ENCODE assay signal across 8 cellular contexts in genomic region chr9:5586391-5586802, GRCh38. TPM values are rescaled to one million over a fixed set of nuclear protein-coding genes. Genes with fewer than 3 reads are reported as not detected.
DNase-seq lines count a peak whose midpoint lies in the region; ATAC-seq and TF ChIP-seq lines count a peak whose summit lies in the region.

No MANE protein-coding gene starts in this region.

- no peak for DNase-seq in activated CD8-positive, alpha-beta memory T cell treated with anti-CD3 and anti-CD28 coated beads, Interleukin-2, amount 10 ng/mL, durations not matched to agents 7 days and 5 days
- DNase-seq in activated CD8-positive, alpha-beta memory T cell treated with anti-CD3 and anti-CD28 coated beads for 24 hours = no peak
- DNase-seq in activated naive CD8-positive, alpha-beta T cell treated with anti-CD3 and anti-CD28 coated beads, Interleukin-2, amount 50 U/mL, for 24 hours = peak; percentile 28
- peak; percentile 40 for DNase-seq in stimulated activated naive B cell treated with anti-CD40 and anti-IgM and Interleukin-4, amounts not matched to agents 10 μg/mL and 1 μg/mL and 100 μg/mL, for 72 hours
- DNase-seq in caudate nucleus (lab: John Stamatoyannopoulos, UW) = no peak
- DNase-seq in chondrocyte (ENCODE audit: low spot score) = no peak
- no peak for DNase-seq in DMS114 treated with DMSO at 0.1 percent for 48 hours (lab: John Stamatoyannopoulos, UW; ENCODE audit: unreplicated experiment)

- H3K36me3 Mint-ChIP-seq in activated CD8-positive, alpha-beta memory T cell treated with anti-CD3 and anti-CD28 coated beads, Interleukin-2, amount 10 ng/mL, durations not matched to agents 7 days and 5 days = peaks cover 6% of the 10 kb centered on the region
- H3K36me3 Mint-ChIP-seq in activated naive CD8-positive, alpha-beta T cell treated with anti-CD3 and anti-CD28 coated beads, Interleukin-2, amount 50 U/mL, for 24 hours (ENCODE audit: low read depth) = peaks cover 3% of the 10 kb centered on the region
- H3K36me3 Mint-ChIP-seq in stimulated activated naive B cell treated with anti-CD40 and anti-IgM and Interleukin-4, amounts not matched to agents 10 μg/mL and 1 μg/mL and 100 μg/mL, for 72 hours = peaks cover 4 to 11% of the 10 kb centered on the region in 2 donors
- H3K36me3 Mint-ChIP-seq in chondrocyte (ENCODE audit: low read depth) = peaks cover 2% of the 10 kb centered on the region

- no peak for TF ChIP-seq CTCF in chondrocyte (IDR thresholded peaks at IDR 0.05)

- no peaks in the 10 kb centered on the region for H3K27me3 Mint-ChIP-seq in activated CD8-positive, alpha-beta memory T cell treated with anti-CD3 and anti-CD28 coated beads, Interleukin-2, amount 10 ng/mL, durations not matched to agents 7 days and 5 days
- H3K27me3 Mint-ChIP-seq in activated naive CD8-positive, alpha-beta T cell treated with anti-CD3 and anti-CD28 coated beads, Interleukin-2, amount 50 U/mL, for 24 hours = no peaks in the 10 kb centered on the region
- no peaks in the 10 kb centered on the region for H3K27me3 Mint-ChIP-seq in stimulated activated naive B cell treated with anti-CD40 and anti-IgM and Interleukin-4, amounts not matched to agents 10 μg/mL and 1 μg/mL and 100 μg/mL, for 72 hours
- no peaks in the 10 kb centered on the region for H3K27me3 Mint-ChIP-seq in chondrocyte (ENCODE audit: low read depth)

- H3K4me3 Mint-ChIP-seq in activated CD8-positive, alpha-beta memory T cell treated with anti-CD3 and anti-CD28 coated beads, Interleukin-2, amount 10 ng/mL, durations not matched to agents 7 days and 5 days = no peak overlapping the region
- H3K4me3 Mint-ChIP-seq in activated naive CD8-positive, alpha-beta T cell treated with anti-CD3 and anti-CD28 coated beads, Interleukin-2, amount 50 U/mL, for 24 hours = peak overlapping the region; percentile 10
- H3K4me3 Mint-ChIP-seq in stimulated activated naive B cell treated with anti-CD40 and anti-IgM and Interleukin-4, amounts not matched to agents 10 μg/mL and 1 μg/mL and 100 μg/mL, for 72 hours = peak overlapping the region; percentile 11 to 39
- no peak overlapping the region for H3K4me3 Mint-ChIP-seq in chondrocyte (ENCODE audit: unreplicated experiment)

- CTCF ChIA-PET in activated CD8-positive, alpha-beta memory T cell treated with anti-CD3 and anti-CD28 coated beads, Interleukin-2, amount 10 ng/mL, durations not matched to agents 7 days and 5 days (lab: Charles Lee) = interaction anchor here (0.8 to 6.1 kb wide), 9 partner anchors 14 to 401 kb away, joined by 3 to 88 read pairs (median 6); partner anchors contain the start of genes CD274, INSL6 and PLGRKT

- no peaks in the 10 kb centered on the region for H3K9me3 Mint-ChIP-seq in activated CD8-positive, alpha-beta memory T cell treated with anti-CD3 and anti-CD28 coated beads, Interleukin-2, amount 10 ng/mL, durations not matched to agents 7 days and 5 days (ENCODE audit: low read depth)
- H3K9me3 Mint-ChIP-seq in activated naive CD8-positive, alpha-beta T cell treated with anti-CD3 and anti-CD28 coated beads, Interleukin-2, amount 50 U/mL, for 24 hours = no peaks in the 10 kb centered on the region
- H3K9me3 Mint-ChIP-seq in stimulated activated naive B cell treated with anti-CD40 and anti-IgM and Interleukin-4, amounts not matched to agents 10 μg/mL and 1 μg/mL and 100 μg/mL, for 72 hours = peaks cover 3% of the 10 kb centered on the region in 2 donors
- peaks cover 3% of the 10 kb centered on the region for H3K9me3 Mint-ChIP-seq in chondrocyte (ENCODE audit: low read depth)

- peak; percentile 55 for ATAC-seq in activated CD8-positive, alpha-beta memory T cell treated with anti-CD3 and anti-CD28 coated beads, Interleukin-2, amount 10 ng/mL, durations not matched to agents 7 days and 5 days
- peak; percentile 52 for ATAC-seq in HG02870 (IDR thresholded peaks at IDR 0.05; ENCODE audit: unreplicated experiment)
- peak; percentile 8 for ATAC-seq in activated naive CD8-positive, alpha-beta T cell treated with anti-CD3 and anti-CD28 coated beads, Interleukin-2, amount 50 U/mL, for 24 hours
- peak; percentile 16 to 17 for ATAC-seq in stimulated activated naive B cell treated with anti-CD40 and anti-IgM and Interleukin-4, amounts not matched to agents 10 μg/mL and 1 μg/mL and 100 μg/mL, for 72 hours (replicated peaks)

- H3K27ac Mint-ChIP-seq in activated CD8-positive, alpha-beta memory T cell treated with anti-CD3 and anti-CD28 coated beads, Interleukin-2, amount 10 ng/mL, durations not matched to agents 7 days and 5 days = peak overlapping the region; percentile 81
- peak overlapping the region; percentile 86 for H3K27ac Mint-ChIP-seq in activated naive CD8-positive, alpha-beta T cell treated with anti-CD3 and anti-CD28 coated beads, Interleukin-2, amount 50 U/mL, for 24 hours
- H3K27ac Mint-ChIP-seq in stimulated activated naive B cell treated with anti-CD40 and anti-IgM and Interleukin-4, amounts not matched to agents 10 μg/mL and 1 μg/mL and 100 μg/mL, for 72 hours = peak overlapping the region; percentile 92
- H3K27ac Mint-ChIP-seq in chondrocyte (ENCODE audit: unreplicated experiment) = no peak overlapping the region

- H3K4me1 Mint-ChIP-seq in activated CD8-positive, alpha-beta memory T cell treated with anti-CD3 and anti-CD28 coated beads, Interleukin-2, amount 10 ng/mL, durations not matched to agents 7 days and 5 days = peaks cover 44% of the 10 kb centered on the region
- peaks cover 70% of the 10 kb centered on the region for H3K4me1 Mint-ChIP-seq in activated naive CD8-positive, alpha-beta T cell treated with anti-CD3 and anti-CD28 coated beads, Interleukin-2, amount 50 U/mL, for 24 hours
- H3K4me1 Mint-ChIP-seq in stimulated activated naive B cell treated with anti-CD40 and anti-IgM and Interleukin-4, amounts not matched to agents 10 μg/mL and 1 μg/mL and 100 μg/mL, for 72 hours = peaks cover 45 to 81% of the 10 kb centered on the region in 2 donors
- H3K4me1 Mint-ChIP-seq in chondrocyte (ENCODE audit: low read depth) = peaks cover 14% of the 10 kb centered on the region

- H3K27ac ChIP-seq in caudate nucleus (ENCODE audit: low read depth, low read length) = no peak overlapping the region

RNA-seq across cellular contexts. Expression of gene RIC1, which starts 42.5 kb away (rescaled TPM):
- 10 to 100 TPM; 18.4 to 22.6 TPM for total RNA-seq in activated CD8-positive, alpha-beta memory T cell treated with anti-CD3 and anti-CD28 coated beads, Interleukin-2, amount 10 ng/mL, durations not matched to agents 7 days and 5 days
- 34.4 to 40.7 TPM (median 39.3 TPM) in 3 replicates for total RNA-seq in chondrocyte

Comparison
In these comparisons a context has a peak if more than half of its experiments do, and no peak if none do; other contexts are left out.
1. DNase-seq: peak in activated naive CD8-positive, alpha-beta T cell treated with anti-CD3 and anti-CD28 coated beads, Interleukin-2, amount 50 U/mL, for 24 hours (single experiment) and stimulated activated naive B cell treated with anti-CD40 and anti-IgM and Interleukin-4, amounts not matched to agents 10 μg/mL and 1 μg/mL and 100 μg/mL, for 72 hours (single experiment); none in activated CD8-positive, alpha-beta memory T cell treated with anti-CD3 and anti-CD28 coated beads, Interleukin-2, amount 10 ng/mL, durations not matched to agents 7 days and 5 days (single experiment), activated CD8-positive, alpha-beta memory T cell treated with anti-CD3 and anti-CD28 coated beads for 24 hours (single experiment), caudate nucleus (0 of 61), chondrocyte (single experiment) and DMS114 treated with DMSO at 0.1 percent for 48 hours (single experiment).
2. H3K4me3 Mint-ChIP-seq: peak in activated naive CD8-positive, alpha-beta T cell treated with anti-CD3 and anti-CD28 coated beads, Interleukin-2, amount 50 U/mL, for 24 hours (single experiment) and stimulated activated naive B cell treated with anti-CD40 and anti-IgM and Interleukin-4, amounts not matched to agents 10 μg/mL and 1 μg/mL and 100 μg/mL, for 72 hours (2 of 2); none in activated CD8-positive, alpha-beta memory T cell treated with anti-CD3 and anti-CD28 coated beads, Interleukin-2, amount 10 ng/mL, durations not matched to agents 7 days and 5 days (single experiment) and chondrocyte (single experiment).
3. Peak in every context shown above with its lines, with median percentiles within 50 percentile points of each other: ATAC-seq.